ENCODE assay signal across 11 cellular contexts in genomic region chr6:53119772-53120409, GRCh38. TPM values are rescaled to one million over a fixed set of nuclear protein-coding genes. Genes with fewer than 3 reads are reported as not detected.
DNase-seq lines count a peak whose midpoint lies in the region; ATAC-seq and TF ChIP-seq lines count a peak whose summit lies in the region.
"Had no signal": no experiment of that assay in that cellular context is flagged by ENCODE, and none has a peak within 500 bp of the region (broad histone marks: within the 10 kb centered on the region; RNA-seq: fewer than 3 reads in every experiment).

No MANE protein-coding gene starts in this region.

- no peak for ATAC-seq in GM21825 (IDR thresholded peaks at IDR 0.05; ENCODE audit: unreplicated experiment)
- ATAC-seq in Right ventricle myocardium superior (ENCODE audit: poor library complexity) = no peak
- no peak for ATAC-seq in stimulated activated naive CD8-positive, alpha-beta T cell treated with anti-CD3 and anti-CD28 coated beads, Interleukin-15, amount 100 ng/mL, for 72 hours
- ATAC-seq: T-cell had no signal

- intact Hi-C loops in PC-9 (cut with micrococcal nuclease; ENCODE audit: unreplicated experiment) = no loop called here
- intact Hi-C loops in sigmoid colon (cut with DNase I) = no loop called here
- intact Hi-C loops in Right ventricle myocardium superior (cut with DNase I) = no loop called here

- no peak overlapping the region for H3K4me3 Mint-ChIP-seq in stimulated activated naive CD8-positive, alpha-beta T cell treated with anti-CD3 and anti-CD28 coated beads, Interleukin-15, amount 100 ng/mL, for 72 hours
- H3K4me3 Mint-ChIP-seq: stimulated activated naive CD8-positive, alpha-beta T cell treated with anti-CD3 and anti-CD28 coated beads, Interleukin-15, Interleukin-2, amounts not matched to agents 100 ng/mL and 50 ng/mL, for 24 hours; T-cell had no signal

- TF ChIP-seq POLR2A in sigmoid colon (IDR thresholded peaks at IDR 0.05) = no peak

- H3K9me3 ChIP-seq in HAP-1 (no peaks in the 10 kb centered on the region), PC-9 (ENCODE audit: insufficient read depth, low read depth) (peaks cover 16% of the 10 kb centered on the region), sigmoid colon (no peaks in the 10 kb centered on the region)

- H3K27ac ChIP-seq in PC-9 = peak overlapping the region; percentile 14; the same call in 1 of the 2 replicates
- H3K27ac ChIP-seq in sigmoid colon = peak overlapping the region; percentile 31 to 56 (median 50)

- H3K4me2 ChIP-seq in PC-9 = peak overlapping the region; percentile 45

- no peaks in the 10 kb centered on the region for H4K20me1 ChIP-seq in PC-9 (ENCODE audit: insufficient read depth)

- CTCF ChIA-PET in PC-9 (lab: Charles Lee) = no interaction called here

- no peaks in the 10 kb centered on the region for H3K4me1 Mint-ChIP-seq in stimulated activated naive CD8-positive, alpha-beta T cell treated with anti-CD3 and anti-CD28 coated beads, Interleukin-15, amount 100 ng/mL, for 72 hours
- H3K4me1 Mint-ChIP-seq: T-cell had no signal

- no TSS peak for BruUV-seq in PC-9 (replicated peaks; lab: Mats Ljungman, UMichigan)

- no peaks in the 10 kb centered on the region; the same call in none of the 2 replicates for H3F3A ChIP-seq in PC-9 (ENCODE audit: insufficient read depth, low read depth)

- no peaks in the 10 kb centered on the region for H3K79me2 ChIP-seq in PC-9 (ENCODE audit: low read depth)

- no peaks in the 10 kb centered on the region for H3K27me3 Mint-ChIP-seq in stimulated activated naive CD8-positive, alpha-beta T cell treated with anti-CD3 and anti-CD28 coated beads, Interleukin-15, amount 100 ng/mL, for 72 hours

- POLR2A ChIA-PET in PC-9 (lab: Charles Lee; ENCODE audit: unreplicated experiment) = no interaction called here

- TF ChIP-seq CTCF in PC-9 (conservative IDR thresholded peaks at IDR 0.05) = no peak
- TF ChIP-seq CTCF in sigmoid colon (IDR thresholded peaks at IDR 0.05) = no peak

- H3K9me2 ChIP-seq in PC-9 (ENCODE audit: insufficient read depth) = no peaks in the 10 kb centered on the region

- H3K4me3 ChIP-seq in HAP-1 (no peak overlapping the region), PC-9 (no peak overlapping the region), sigmoid colon (no peak overlapping the region)

- H3K9me3 Mint-ChIP-seq in stimulated activated naive CD8-positive, alpha-beta T cell treated with anti-CD3 and anti-CD28 coated beads, Interleukin-15, amount 100 ng/mL, for 72 hours = peaks cover 0 to 8% of the 10 kb centered on the region in 2 donors
- H3K9me3 Mint-ChIP-seq: stimulated activated naive CD8-positive, alpha-beta T cell treated with anti-CD3 and anti-CD28 coated beads, Interleukin-15, Interleukin-2, amounts not matched to agents 100 ng/mL and 50 ng/mL, for 24 hours had no signal

- no peak overlapping the region for H2AFZ ChIP-seq in PC-9

- TF ChIP-seq EP300 in sigmoid colon (IDR thresholded peaks at IDR 0.05) = no peak

- 25 to 63% methylated on average over 4 of the region's 4 CpGs for WGBS in sigmoid colon, 2 donors

- in situ Hi-C loops in HAP-1 (cut with MboI; ENCODE audit: low sequenced_read_pairs) = no loop called here

- H3K36me3 ChIP-seq in HAP-1 (replicated peaks) (no peaks in the 10 kb centered on the region), PC-9 (ENCODE audit: low read depth) (no peaks in the 10 kb centered on the region), sigmoid colon (no peaks in the 10 kb centered on the region)

- DNase-seq in HAP-1 (ENCODE audit: low spot score in 2 of 2) (peak; percentile 65 to 73), PC-9 (peak; percentile 42 to 46), fibroblast of gingiva (ENCODE audit: low read depth) (peak; percentile 58), sigmoid colon (no peak), Right ventricle myocardium superior (no peak)
- DNase-seq in activated CD4-positive, alpha-beta T cell treated with anti-CD3 and anti-CD28 coated beads for 48 hours = no peak
- no peak for DNase-seq in stimulated activated naive CD8-positive, alpha-beta T cell treated with anti-CD3 and anti-CD28 coated beads, Interleukin-15, amount 100 ng/mL, for 72 hours
- DNase-seq: T-cell had no signal

- H3K4me1 ChIP-seq in HAP-1 (peaks cover 15% of the 10 kb centered on the region), PC-9 (replicated peaks; ENCODE audit: insufficient read depth) (peaks cover 20% of the 10 kb centered on the region), sigmoid colon (peaks cover 0 to 24% (median 22%) of the 10 kb centered on the region in 4 donors)

- peak overlapping the region in 1 of 2 donors; percentile 6 for H3K27ac Mint-ChIP-seq in stimulated activated naive CD8-positive, alpha-beta T cell treated with anti-CD3 and anti-CD28 coated beads, Interleukin-15, amount 100 ng/mL, for 72 hours
- H3K27ac Mint-ChIP-seq: stimulated activated naive CD8-positive, alpha-beta T cell treated with anti-CD3 and anti-CD28 coated beads, Interleukin-15, Interleukin-2, amounts not matched to agents 100 ng/mL and 50 ng/mL, for 24 hours; T-cell had no signal

- H3K27me3 ChIP-seq in HAP-1 (ENCODE audit: low read depth) = no peaks in the 10 kb centered on the region
- no peaks in the 10 kb centered on the region for H3K27me3 ChIP-seq in PC-9 (ENCODE audit: insufficient read depth, low read depth)
- H3K27me3 ChIP-seq in sigmoid colon = no peaks in the 10 kb centered on the region

RNA-seq across cellular contexts. Expression of gene GCM1, which starts 28.8 kb away (rescaled TPM):
- total RNA-seq in PC-9 (2021) = 0.13 TPM in 2 replicates
- not detected for total RNA-seq in sigmoid colon
- polyA plus RNA-seq in sigmoid colon = under 1 TPM in 1 of 3 donors, not detected in 2; 0.09 TPM
- not detected for total RNA-seq in Right ventricle myocardium superior
- total RNA-seq: pulmonary artery endothelial cell had no signal

RNA-seq across cellular contexts. Expression of gene FBXO9, which starts 54.7 kb away (rescaled TPM):
- total RNA-seq in PC-9 (2021) (49.9 and 56.5 TPM in 2 replicates), sigmoid colon (10 to 100 TPM; 41.9 to 63.1 (median 53.0) TPM), Right ventricle myocardium superior (40.2 TPM)
- 10 to 100 TPM; 22.4 to 33.8 (median 29.4) TPM for polyA plus RNA-seq in sigmoid colon

RNA-seq across cellular contexts. Expression of gene CILK1, which starts 58.3 kb away (rescaled TPM):
- total RNA-seq in PC-9 (2021) = 7.0 and 8.0 TPM in 2 replicates
- 10 to 100 TPM; 22.4 to 28.8 (median 23.9) TPM for total RNA-seq in sigmoid colon
- 1 to 10 TPM; 6.6 to 9.7 (median 7.3) TPM for polyA plus RNA-seq in sigmoid colon
- 6.0 TPM for total RNA-seq in Right ventricle myocardium superior

Comparison
In these comparisons a context has a peak if more than half of its experiments do, and no peak if none do; other contexts are left out.
1. DNase-seq: peak in HAP-1 (2 of 2), PC-9 (2 of 2) and fibroblast of gingiva (single experiment); none in sigmoid colon (single experiment), activated CD4-positive, alpha-beta T cell treated with anti-CD3 and anti-CD28 coated beads for 48 hours (single experiment), Right ventricle myocardium superior (single experiment) and stimulated activated naive CD8-positive, alpha-beta T cell treated with anti-CD3 and anti-CD28 coated beads, Interleukin-15, amount 100 ng/mL, for 72 hours (0 of 2).